ENCODE assay signal across 9 cellular contexts in the genomic region with DNA sequence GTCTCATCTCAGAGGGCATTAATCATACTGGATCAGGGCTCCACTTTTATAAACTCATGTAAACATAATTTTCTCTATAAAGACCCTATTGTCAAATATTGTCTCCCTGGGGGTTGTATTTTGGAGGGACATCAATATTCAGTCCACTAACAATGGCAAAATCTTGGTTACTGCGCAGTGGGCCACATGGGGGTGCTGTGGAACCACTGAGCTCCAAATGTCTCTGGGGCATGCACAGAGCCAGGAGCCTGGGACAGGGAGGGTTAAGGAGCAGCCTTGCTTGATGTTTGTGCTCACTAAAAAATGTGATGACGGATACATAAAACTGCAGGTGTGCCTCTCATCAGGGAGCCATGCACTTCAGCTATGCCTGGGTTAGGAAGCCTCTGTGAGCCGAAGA.
A peak's percentile ranks its signal among the peaks of the same experiment; 100 is the strongest.
DNase-seq lines count a peak whose midpoint lies in the region; ATAC-seq and TF ChIP-seq lines count a peak whose summit lies in the region.
"Had no signal": no experiment of that assay in that cellular context is flagged by ENCODE, and none has a peak within 500 bp of the region (broad histone marks: within the 10 kb centered on the region; RNA-seq: fewer than 3 reads in every experiment).

No MANE protein-coding gene starts in this region.

- H3K79me2 ChIP-seq in OCI-LY1 (ENCODE audit: insufficient read depth, low read length) = no peaks in the 10 kb centered on the region

- no peaks in the 10 kb centered on the region for H3K27me3 ChIP-seq in OCI-LY1 (ENCODE audit: insufficient read depth, low read length)

- H3K27ac ChIP-seq in OCI-LY1 (ENCODE audit: low read depth, low read length, poor library complexity, severe bottlenecking) = no peak overlapping the region

- peak; percentile 36 for TF ChIP-seq CTCF in GM12865 (IDR thresholded peaks at IDR 0.05; ENCODE audit: insufficient read depth, low read depth, low read length, missing control alignments)
- peak; percentile 75 for TF ChIP-seq CTCF in OCI-LY1 (IDR thresholded peaks at IDR 0.05; ENCODE audit: low read length)
- peak; percentile 55 for TF ChIP-seq CTCF in retinal pigment epithelial cell (conservative IDR thresholded peaks at IDR 0.05; ENCODE audit: low read depth, low read length)

- no peak for TF ChIP-seq POLR2A in GM18505 (IDR thresholded peaks at IDR 0.05; ENCODE audit: borderline replicate concordance, extremely low read depth, insufficient read depth, insufficient read length)

- H4K20me1 ChIP-seq in OCI-LY1 (ENCODE audit: insufficient read depth, low read length) = no peaks in the 10 kb centered on the region

- intact Hi-C loops in left cardiac atrium (cut with DNase I) = no loop called here

- no peaks in the 10 kb centered on the region for H3K4me1 ChIP-seq in OCI-LY1 (ENCODE audit: insufficient read depth, low read length, severe bottlenecking)

- ATAC-seq in GM18505 (IDR thresholded peaks at IDR 0.05; ENCODE audit: unreplicated experiment) = no peak
- no peak for ATAC-seq in HG03439 (IDR thresholded peaks at IDR 0.05; ENCODE audit: unreplicated experiment)
- ATAC-seq in GM21576 (IDR thresholded peaks at IDR 0.05; ENCODE audit: unreplicated experiment) = no peak
- no peak for ATAC-seq in left cardiac atrium

- DNase-seq in GM12865 (ENCODE audit: low read depth) (no peak), retinal pigment epithelial cell (ENCODE audit: low read depth) (no peak), left cardiac atrium (no peak)
- DNase-seq in activated naive CD8-positive, alpha-beta T cell treated with anti-CD3 and anti-CD28 coated beads for 36 hours = peak; percentile 39
- DNase-seq: NCI-H1417 treated with DMSO at 0.1 percent for 48 hours had no signal

- H3K4me3 ChIP-seq in GM12865 (ENCODE audit: low read depth, low read length) = no peak overlapping the region
- no peak overlapping the region for H3K4me3 ChIP-seq in OCI-LY1 (ENCODE audit: low read depth, low read length, poor library complexity, severe bottlenecking)
- no peak overlapping the region for H3K4me3 ChIP-seq in retinal pigment epithelial cell (ENCODE audit: low read length)

- H3K4me3 Mint-ChIP-seq in activated naive CD8-positive, alpha-beta T cell treated with anti-CD3 and anti-CD28 coated beads for 36 hours = peak overlapping the region; percentile 50

- no peaks in the 10 kb centered on the region for H3K9me3 Mint-ChIP-seq in activated naive CD8-positive, alpha-beta T cell treated with anti-CD3 and anti-CD28 coated beads for 36 hours

- no peaks in the 10 kb centered on the region for H3F3A ChIP-seq in OCI-LY1 (ENCODE audit: insufficient read depth, low read length)

- no peak overlapping the region for H3K4me2 ChIP-seq in OCI-LY1 (ENCODE audit: low read length)

- peaks cover 16% of the 10 kb centered on the region for H3K4me1 Mint-ChIP-seq in activated naive CD8-positive, alpha-beta T cell treated with anti-CD3 and anti-CD28 coated beads for 36 hours

- H3K27ac Mint-ChIP-seq in activated naive CD8-positive, alpha-beta T cell treated with anti-CD3 and anti-CD28 coated beads for 36 hours = peak overlapping the region; percentile 87

- H3K9ac ChIP-seq in OCI-LY1 (ENCODE audit: low read length) = no peak overlapping the region

- H3K27me3 Mint-ChIP-seq in activated naive CD8-positive, alpha-beta T cell treated with anti-CD3 and anti-CD28 coated beads for 36 hours = peaks cover 4% of the 10 kb centered on the region

- H3K9me3 ChIP-seq in OCI-LY1 (ENCODE audit: low read length) = no peaks in the 10 kb centered on the region

- H2AFZ ChIP-seq in OCI-LY1 (ENCODE audit: low read length) = no peak overlapping the region

- no peaks in the 10 kb centered on the region for H3K36me3 Mint-ChIP-seq in activated naive CD8-positive, alpha-beta T cell treated with anti-CD3 and anti-CD28 coated beads for 36 hours

- no peaks in the 10 kb centered on the region for H3K36me3 ChIP-seq in OCI-LY1 (ENCODE audit: insufficient read depth, low read length)

- H3K9me2 ChIP-seq in OCI-LY1 (ENCODE audit: low read depth, low read length) = no peaks in the 10 kb centered on the region
